In the genomic region with DNA sequence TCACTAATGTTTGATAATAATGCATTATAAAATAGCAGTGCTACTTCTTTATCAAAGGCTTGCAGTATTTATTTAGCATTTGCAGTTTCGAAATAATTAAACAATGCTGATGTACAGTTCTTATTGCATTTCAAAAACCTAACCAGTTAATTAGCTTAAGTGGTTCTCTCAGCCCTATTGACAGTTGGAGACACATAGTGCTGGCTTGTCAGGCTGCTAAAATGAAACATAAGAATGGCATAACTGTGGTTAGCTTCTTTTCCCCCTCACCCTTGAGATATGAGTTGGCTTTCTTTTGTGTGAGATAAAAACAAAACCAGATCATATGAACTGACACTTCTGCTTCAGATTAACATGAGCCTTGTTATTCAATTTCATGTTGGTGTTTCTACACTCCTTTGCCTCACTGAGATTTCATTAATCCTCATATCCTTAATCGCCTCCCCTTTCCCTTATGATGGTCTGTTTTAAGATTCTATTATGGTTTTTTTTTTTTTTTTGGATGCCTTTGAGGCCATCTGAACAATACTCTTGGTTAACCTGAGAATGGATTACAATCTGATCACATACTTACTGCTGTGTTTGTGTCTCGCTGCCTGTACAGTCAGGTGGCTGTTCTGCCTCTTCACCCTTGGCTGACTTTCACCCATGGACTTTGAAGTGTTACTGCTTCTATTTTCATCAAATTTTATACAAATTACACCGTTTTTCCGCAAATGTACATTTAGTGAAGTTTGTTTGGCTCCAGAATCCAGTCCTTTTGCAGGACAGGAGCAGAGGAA, we compare ENCODE assay signal across 16 cellular contexts.
DNase-seq lines count a peak whose midpoint lies in the region; ATAC-seq and TF ChIP-seq lines count a peak whose summit lies in the region.
"Had no signal": no experiment of that assay in that cellular context is flagged by ENCODE, and none has a peak within 500 bp of the region (broad histone marks: within the 10 kb centered on the region; RNA-seq: fewer than 3 reads in every experiment).

No MANE protein-coding gene starts in this region.

- H3K36me3 ChIP-seq in brain microvascular endothelial cell (replicated peaks), result no peaks in the 10 kb centered on the region
- H3K36me3 ChIP-seq: stomach had no signal

- H3K27me3 ChIP-seq in CD4-positive, alpha-beta T cell (ENCODE audit: control insufficient read depth, insufficient read depth, low read length), result no peaks in the 10 kb centered on the region
- H3K27me3 ChIP-seq in brain microvascular endothelial cell (replicated peaks), result no peaks in the 10 kb centered on the region
- H3K27me3 ChIP-seq: stomach had no signal

- POLR2A ChIA-PET in CD4-positive, alpha-beta T cell (lab: Charles Lee), result no interaction called here

- peak; percentile 21 for ATAC-seq in CD4-positive, alpha-beta T cell (ENCODE audit: poor library complexity)
- peak; percentile 48 for ATAC-seq in HG03432 (IDR thresholded peaks at IDR 0.05; ENCODE audit: unreplicated experiment)
- ATAC-seq in HG02840 (IDR thresholded peaks at IDR 0.05; ENCODE audit: low FRiP score, unreplicated experiment), result no peak

- intact Hi-C loops in CD4-positive, alpha-beta T cell (cut with DNase I, micrococcal nuclease), result no loop called here
- intact Hi-C loops in activated T-helper 1 cell treated with anti-CD3 and anti-CD28 coated beads, Interleukin-12 subunit alpha, Interleukin-12 subunit beta, Interleukin-2, Interleukin-4 antibody, amounts not matched to agents 30 ng/mL and 10 ng/mL and 1 ng/mL, durations not matched to agents 14 hours and 24 hours and 36 hours (cut with micrococcal nuclease), result loop anchor here (1.0 to 2.0 kb wide), 2 partner anchors 54 to 108 kb away; partner anchors contain the start of gene SDK1

- no peaks in the 10 kb centered on the region for H3K36me3 Mint-ChIP-seq in CD4-positive, alpha-beta T cell (ENCODE audit: low read depth)
- no peaks in the 10 kb centered on the region for H3K36me3 Mint-ChIP-seq in activated T-helper 1 cell treated with anti-CD3 and anti-CD28 coated beads, Interleukin-12 subunit alpha, Interleukin-12 subunit beta, Interleukin-2, Interleukin-4 antibody, amounts not matched to agents 30 ng/mL and 10 ng/mL and 1 ng/mL, durations not matched to agents 14 hours and 24 hours and 36 hours (ENCODE audit: low read depth)

- peak overlapping the region; percentile 5 for H3K27ac Mint-ChIP-seq in CD4-positive, alpha-beta T cell
- no peak overlapping the region for H3K27ac Mint-ChIP-seq in activated T-helper 1 cell treated with anti-CD3 and anti-CD28 coated beads, Interleukin-12 subunit alpha, Interleukin-12 subunit beta, Interleukin-2, Interleukin-4 antibody, amounts not matched to agents 30 ng/mL and 10 ng/mL and 1 ng/mL, durations not matched to agents 14 hours and 24 hours and 36 hours

- DNase-seq in CD4-positive, alpha-beta T cell, result no peak
- DNase-seq in NCI-H524 (lab: John Stamatoyannopoulos, UW) (peak; percentile 22 to 74), brain microvascular endothelial cell (peak; percentile 6), germinal center (ENCODE audit: low spot score) (no peak), DMS53 (lab: John Stamatoyannopoulos, UW) (no peak)
- no peak for DNase-seq in activated T-helper 1 cell treated with anti-CD3 and anti-CD28 coated beads, Interleukin-12 subunit alpha, Interleukin-12 subunit beta, Interleukin-2, Interleukin-4 antibody, amounts not matched to agents 30 ng/mL and 10 ng/mL and 1 ng/mL, durations not matched to agents 14 hours and 24 hours and 36 hours (ENCODE audit: low spot score)
- DNase-seq: activated CD8-positive, alpha-beta memory T cell treated with anti-CD3 and anti-CD28 coated beads for 24 hours; aorta; C1 segment of cervical spinal cord; effector CD4-positive, alpha-beta T cell; islet precursor cell; stimulated activated CD4-positive, alpha-beta T cell treated with anti-CD3 and anti-CD28 coated beads, Interleukin-4, amount 100 ng/mL, for 4 hours; stomach had no signal

- no peaks in the 10 kb centered on the region for H3K9me3 ChIP-seq in CD4-positive, alpha-beta T cell (ENCODE audit: control insufficient read depth, low read length)
- H3K9me3 ChIP-seq: stomach had no signal

- no peak overlapping the region for H3K4me3 Mint-ChIP-seq in CD4-positive, alpha-beta T cell
- H3K4me3 Mint-ChIP-seq in activated T-helper 1 cell treated with anti-CD3 and anti-CD28 coated beads, Interleukin-12 subunit alpha, Interleukin-12 subunit beta, Interleukin-2, Interleukin-4 antibody, amounts not matched to agents 30 ng/mL and 10 ng/mL and 1 ng/mL, durations not matched to agents 14 hours and 24 hours and 36 hours, result no peak overlapping the region

- no peak for TF ChIP-seq CTCF in CD4-positive, alpha-beta T cell (IDR thresholded peaks at IDR 0.05)
- TF ChIP-seq CTCF in brain microvascular endothelial cell (IDR thresholded peaks at IDR 0.05; ENCODE audit: low read depth, low read length, missing control alignments), result no peak

- H3K4me1 Mint-ChIP-seq in CD4-positive, alpha-beta T cell (ENCODE audit: low read depth), result peaks cover 17% of the 10 kb centered on the region
- peaks cover 13% of the 10 kb centered on the region for H3K4me1 Mint-ChIP-seq in activated T-helper 1 cell treated with anti-CD3 and anti-CD28 coated beads, Interleukin-12 subunit alpha, Interleukin-12 subunit beta, Interleukin-2, Interleukin-4 antibody, amounts not matched to agents 30 ng/mL and 10 ng/mL and 1 ng/mL, durations not matched to agents 14 hours and 24 hours and 36 hours (ENCODE audit: low read depth)

- no peak overlapping the region for H3K27ac ChIP-seq in CD4-positive, alpha-beta T cell (ENCODE audit: low read depth, low read length)
- no peak overlapping the region for H3K27ac ChIP-seq in brain microvascular endothelial cell
- H3K27ac ChIP-seq: HL-60, stomach had no signal

- no peaks in the 10 kb centered on the region for H3K9me3 Mint-ChIP-seq in CD4-positive, alpha-beta T cell
- H3K9me3 Mint-ChIP-seq in activated T-helper 1 cell treated with anti-CD3 and anti-CD28 coated beads, Interleukin-12 subunit alpha, Interleukin-12 subunit beta, Interleukin-2, Interleukin-4 antibody, amounts not matched to agents 30 ng/mL and 10 ng/mL and 1 ng/mL, durations not matched to agents 14 hours and 24 hours and 36 hours, result no peaks in the 10 kb centered on the region

- CTCF ChIA-PET in CD4-positive, alpha-beta T cell (lab: Charles Lee), result no interaction called here

- no peaks in the 10 kb centered on the region for H3K27me3 Mint-ChIP-seq in CD4-positive, alpha-beta T cell
- peaks cover 12% of the 10 kb centered on the region for H3K27me3 Mint-ChIP-seq in activated T-helper 1 cell treated with anti-CD3 and anti-CD28 coated beads, Interleukin-12 subunit alpha, Interleukin-12 subunit beta, Interleukin-2, Interleukin-4 antibody, amounts not matched to agents 30 ng/mL and 10 ng/mL and 1 ng/mL, durations not matched to agents 14 hours and 24 hours and 36 hours (ENCODE audit: insufficient read depth)

- in situ Hi-C loops in brain microvascular endothelial cell (cut with HindIII; ENCODE audit: low pct_ligation_motif_present, low sequenced_read_pairs), result no loop called here

- H3K4me3 ChIP-seq in brain microvascular endothelial cell (ENCODE audit: low read depth, low read length), result no peak overlapping the region
- H3K4me3 ChIP-seq: stomach had no signal

Comparison
In these comparisons a context has a peak if more than half of its experiments do, and no peak if none do; other contexts are left out.
1. DNase-seq: peak in NCI-H524 (2 of 2) and brain microvascular endothelial cell (single experiment); none in CD4-positive, alpha-beta T cell (0 of 10), germinal center (single experiment), activated T-helper 1 cell treated with anti-CD3 and anti-CD28 coated beads, Interleukin-12 subunit alpha, Interleukin-12 subunit beta, Interleukin-2, Interleukin-4 antibody, amounts not matched to agents 30 ng/mL and 10 ng/mL and 1 ng/mL, durations not matched to agents 14 hours and 24 hours and 36 hours (single experiment) and DMS53 (single experiment).